Comparison of ENCODE assay signal across 1 cellular context in the genomic region with DNA sequence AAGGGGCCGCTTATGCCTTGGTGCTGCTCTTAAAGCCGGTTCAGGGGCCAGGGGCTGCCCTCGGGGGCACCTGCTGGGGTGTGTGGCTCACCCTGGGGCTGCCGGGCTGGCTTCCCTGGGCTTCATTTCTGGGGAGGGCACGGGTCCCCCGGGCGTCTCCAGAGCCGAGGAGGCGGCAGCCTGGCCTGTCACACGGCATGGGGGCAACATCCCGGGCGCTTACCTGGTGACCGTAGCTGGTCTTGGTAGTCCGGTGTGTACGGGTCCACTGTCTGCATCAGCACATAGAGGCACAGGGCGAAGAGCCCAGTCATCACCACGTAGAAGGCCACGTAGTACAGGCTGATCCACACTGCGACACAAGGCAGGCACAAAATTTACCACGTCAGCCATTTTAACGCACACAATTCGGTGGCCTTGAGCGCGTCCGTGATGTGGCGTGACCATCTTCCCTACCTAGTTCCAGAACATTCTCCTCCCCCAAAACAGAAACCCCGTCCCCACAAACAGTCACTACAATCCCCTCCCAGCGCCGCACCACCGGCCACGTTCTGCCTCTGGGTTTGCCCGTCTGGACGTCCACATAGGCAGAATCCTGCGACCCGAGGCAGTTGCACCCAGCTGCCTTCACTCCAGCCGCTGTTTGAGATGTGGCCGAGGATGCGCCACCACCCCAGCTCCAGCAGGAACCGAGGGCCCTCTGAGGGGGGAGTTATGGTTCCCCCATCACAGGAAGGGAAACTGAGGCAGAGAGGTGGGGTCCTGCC.
TF ChIP-seq lines count a peak whose summit lies in the region.

No MANE protein-coding gene starts in this region.

TF ChIP-seq in HepG2, 621 proteins besides CTCF, POLR2A, EP300 and RAD21:
- peak in 1 of 2 experiments; percentile 48; a peak in 2 of 4 replicates for TF ChIP-seq MAFK (conservative IDR thresholded peaks at IDR 0.05 in 1 of 2, IDR thresholded peaks at IDR 0.05 in 1 of 2; ENCODE audit: low read length in 2 of 2)
- TF ChIP-seq AKNA (CRISPR knock-in tag; IDR thresholded peaks at IDR 0.05; ENCODE audit: borderline replicate concordance): no peak
- TF ChIP-seq MAFF (IDR thresholded peaks at IDR 0.05; ENCODE audit: low read depth, low read length): 0 out of 2 replicates have a peak, but pooled peaks have one; percentile 14
